In the genomic region with DNA sequence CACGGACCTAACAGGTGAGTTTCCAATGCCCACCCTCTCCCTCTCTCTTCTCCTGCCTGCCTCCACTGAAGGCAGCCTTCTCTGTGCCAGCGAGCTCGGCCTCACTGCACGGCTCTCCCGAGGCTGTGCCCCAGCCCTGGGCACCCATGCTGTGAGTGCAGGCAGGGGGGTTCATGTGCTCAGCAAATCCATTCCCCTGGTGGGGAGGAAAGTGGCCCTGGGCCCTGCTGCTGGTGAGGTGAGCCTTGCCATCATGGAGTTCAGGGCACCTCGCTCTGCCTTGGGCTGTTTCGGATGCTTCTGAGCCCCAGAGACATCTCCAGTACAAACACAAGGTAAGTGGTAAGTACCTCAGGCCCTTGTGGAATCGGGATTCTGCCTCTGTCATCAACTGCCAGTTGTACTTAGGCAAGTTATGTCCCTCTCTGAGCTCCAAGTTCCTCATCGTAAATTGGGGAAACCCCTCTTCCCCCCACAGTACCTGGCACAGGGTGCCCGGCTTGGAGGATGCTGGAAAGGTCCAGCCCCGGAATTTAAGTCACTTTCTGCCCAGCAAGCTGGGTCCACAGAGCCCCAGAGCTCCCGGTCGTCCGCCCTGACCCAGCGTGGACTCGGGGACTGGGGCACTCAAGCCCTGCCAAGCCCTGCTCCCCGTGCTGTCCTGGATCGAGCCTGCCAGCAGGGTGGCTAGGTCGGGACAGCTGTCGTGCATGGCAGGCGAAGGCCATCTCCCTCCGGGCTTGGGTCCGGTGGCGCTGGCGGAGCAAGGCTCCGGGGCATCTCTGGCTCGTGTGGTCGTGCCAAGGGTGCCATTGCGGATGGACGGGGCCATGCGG, we compare ENCODE assay signal across 8 cellular contexts. TPM values are rescaled to one million over a fixed set of nuclear protein-coding genes. Genes with fewer than 3 reads are reported as not detected.
A peak's percentile ranks its signal among the peaks of the same experiment; 100 is the strongest.
DNase-seq lines count a peak whose midpoint lies in the region; ATAC-seq and TF ChIP-seq lines count a peak whose summit lies in the region.

No MANE protein-coding gene starts in this region.

- peaks cover 10% of the 10 kb centered on the region for H3K4me1 Mint-ChIP-seq in T-helper 17 cell

- peak overlapping the region; percentile 88 for H3K4me3 Mint-ChIP-seq in T-helper 17 cell

- H3K4me3 ChIP-seq in fibroblast of villous mesenchyme (ENCODE audit: low read depth, low read length) = peak overlapping the region; percentile 71
- peak overlapping the region; percentile 92 for H3K4me3 ChIP-seq in osteoblast (ENCODE audit: insufficient read depth, low read length)

- no peaks in the 10 kb centered on the region for H3K27me3 Mint-ChIP-seq in T-helper 17 cell

- H3K36me3 Mint-ChIP-seq in T-helper 17 cell (ENCODE audit: low read depth) = no peaks in the 10 kb centered on the region

- peak overlapping the region; percentile 82 for H3K4me2 ChIP-seq in osteoblast (ENCODE audit: insufficient read depth, low read length)

- H3K36me3 ChIP-seq in osteoblast (ENCODE audit: insufficient read depth, low read length) = peaks cover 26% of the 10 kb centered on the region

- H3K4me1 ChIP-seq in osteoblast (ENCODE audit: insufficient read depth, low read length) = peaks cover 15% of the 10 kb centered on the region

- TF ChIP-seq CTCF in fibroblast of villous mesenchyme (IDR thresholded peaks at IDR 0.05; ENCODE audit: insufficient read depth, low read depth, low read length) (no peak), osteoblast (IDR thresholded peaks at IDR 0.05; ENCODE audit: extremely low read depth, low read depth, low read length) (no peak)

- peak overlapping the region; percentile 39 for H3K27ac ChIP-seq in osteoblast (ENCODE audit: low read depth, low read length)

- H3K27me3 ChIP-seq in osteoblast (ENCODE audit: insufficient read depth, low read length) = no peaks in the 10 kb centered on the region

- ATAC-seq in HG03135 (IDR thresholded peaks at IDR 0.05; ENCODE audit: unreplicated experiment) (peak; percentile 17), T-helper 17 cell (peak; percentile 1), GM19328 (IDR thresholded peaks at IDR 0.05; ENCODE audit: unreplicated experiment) (no peak)

- H3K9me3 ChIP-seq in T-helper 17 cell (ENCODE audit: control insufficient read depth, low read length, poor library complexity, severe bottlenecking) (no peaks in the 10 kb centered on the region), osteoblast (ENCODE audit: low read depth, low read length) (no peaks in the 10 kb centered on the region)

- peaks cover 9% of the 10 kb centered on the region for H3K79me2 ChIP-seq in osteoblast (ENCODE audit: insufficient read depth, low read length)

- DNase-seq in activated naive CD4-positive, alpha-beta T cell treated with Interleukin-2 at 50 U/mL for 16 hours = peak; percentile 14
- DNase-seq in activated naive CD4-positive, alpha-beta T cell treated with anti-CD3 and anti-CD28 coated beads, Interleukin-2, amount 50 U/mL, for 16 hours = no peak
- DNase-seq in T-helper 17 cell (no peak), fibroblast of villous mesenchyme (ENCODE audit: low read depth) (no peak), osteoblast (ENCODE audit: insufficient read length, low spot score, missing footprints) (peak; percentile 92), NCI-H446 treated with DMSO at 0.1 percent for 48 hours (lab: John Stamatoyannopoulos, UW) (no peak)

- peak overlapping the region; percentile 27 for H3K27ac Mint-ChIP-seq in T-helper 17 cell

- H2AFZ ChIP-seq in osteoblast (ENCODE audit: low read length) = no peak overlapping the region

- peaks cover 16% of the 10 kb centered on the region for H4K20me1 ChIP-seq in osteoblast (ENCODE audit: insufficient read depth, low read length)

RNA-seq across cellular contexts. Expression of gene NUDT16L1, which starts 0.7 kb away (rescaled TPM):
- total RNA-seq in T-helper 17 cell (10 to 100 TPM; 44.7 to 49.6 TPM), fibroblast of villous mesenchyme (28.5 and 31.2 TPM in 2 replicates), osteoblast (15.0 and 18.1 TPM in 2 replicates)

RNA-seq across cellular contexts. Expression of gene ANKS3, which starts 41.4 kb away (rescaled TPM):
- 10 to 100 TPM; 15.6 to 20.0 TPM for total RNA-seq in T-helper 17 cell
- 25.4 and 33.2 TPM in 2 replicates for total RNA-seq in fibroblast of villous mesenchyme
- 31.2 and 39.4 TPM in 2 replicates for total RNA-seq in osteoblast

RNA-seq across cellular contexts. Expression of gene DNAAF8, which starts 41.7 kb away (rescaled TPM):
- not detected for total RNA-seq in T-helper 17 cell
- 1.3 and 1.7 TPM in 2 replicates for total RNA-seq in fibroblast of villous mesenchyme
- total RNA-seq in osteoblast = 1.1 and 2.7 TPM in 2 replicates

Comparison
In these comparisons a context has a peak if more than half of its experiments do, and no peak if none do; other contexts are left out.
1. DNase-seq: peak in activated naive CD4-positive, alpha-beta T cell treated with Interleukin-2 at 50 U/mL for 16 hours (single experiment) and osteoblast (single experiment); none in activated naive CD4-positive, alpha-beta T cell treated with anti-CD3 and anti-CD28 coated beads, Interleukin-2, amount 50 U/mL, for 16 hours (single experiment), T-helper 17 cell (0 of 3), fibroblast of villous mesenchyme (single experiment) and NCI-H446 treated with DMSO at 0.1 percent for 48 hours (single experiment).